ENCODE assay signal across 20 cellular contexts in the genomic region with DNA sequence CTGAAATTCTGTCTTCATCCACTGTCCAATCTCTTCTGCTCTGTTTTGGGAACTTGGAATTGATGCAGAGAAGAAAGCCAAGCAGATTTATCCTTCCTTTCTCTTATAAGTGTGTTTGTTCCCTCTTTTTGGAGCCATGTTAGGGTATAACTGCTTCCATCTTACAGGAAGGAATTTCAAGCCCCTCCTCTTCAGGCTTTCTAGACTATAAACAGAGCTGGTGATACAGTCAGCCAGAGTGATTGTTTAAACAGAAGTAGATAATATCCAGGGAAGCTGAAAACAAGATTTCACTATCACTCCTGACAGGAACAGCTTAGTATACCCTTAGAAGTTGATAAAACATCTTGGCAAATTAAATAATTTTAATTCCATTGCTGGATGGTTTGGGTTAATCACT.
A peak's percentile ranks its signal among the peaks of the same experiment; 100 is the strongest.
DNase-seq lines count a peak whose midpoint lies in the region; ATAC-seq and TF ChIP-seq lines count a peak whose summit lies in the region.
"Had no signal": no experiment of that assay in that cellular context is flagged by ENCODE, and none has a peak within 500 bp of the region (broad histone marks: within the 10 kb centered on the region; RNA-seq: fewer than 3 reads in every experiment).

No MANE protein-coding gene starts in this region.

- peaks cover 0 to 96% (median 45%) of the 10 kb centered on the region in 9 donors for H3K36me3 ChIP-seq in heart right ventricle
- peaks cover 14% of the 10 kb centered on the region for H3K36me3 ChIP-seq in rectal smooth muscle tissue (ENCODE audit: control insufficient read depth, insufficient read depth, low read length)
- H3K36me3 ChIP-seq in vagina, result peaks cover 0 to 63% of the 10 kb centered on the region in 2 donors

- in situ Hi-C loops in ACHN (cut with HindIII; ENCODE audit: low pct_ligation_motif_present, low pct_unique_long_range_greater_than_20kb, low sequenced_read_pairs), result no loop called here

- no peaks in the 10 kb centered on the region for H3K9me3 ChIP-seq in heart right ventricle
- no peaks in the 10 kb centered on the region for H3K9me3 ChIP-seq in vagina
- H3K9me3 ChIP-seq: BLaER1 treated with 17β-estradiol and CSF1 and Interleukin-3, amounts not matched to agents 10 nM and 100 nM; HAP-1 had no signal

- TF ChIP-seq CTCF in heart right ventricle (IDR thresholded peaks at IDR 0.05) (no peak), foreskin keratinocyte (conservative IDR thresholded peaks at IDR 0.05) (no peak), vagina (IDR thresholded peaks at IDR 0.05) (no peak)

- ATAC-seq in heart right ventricle (peak in 1 of 8 donors; percentile 10), Right ventricle myocardium inferior (no peak), foreskin keratinocyte (no peak)

- TF ChIP-seq POLR2A in vagina (IDR thresholded peaks at IDR 0.05), result no peak

- H3K4me1 ChIP-seq in heart right ventricle, result peaks cover 20 to 77% (median 51%) of the 10 kb centered on the region in 9 donors
- H3K4me1 ChIP-seq in foreskin keratinocyte, result peaks cover 25% of the 10 kb centered on the region
- peaks cover 41% of the 10 kb centered on the region for H3K4me1 ChIP-seq in rectal smooth muscle tissue (ENCODE audit: control insufficient read depth, insufficient read depth, low read length)
- H3K4me1 ChIP-seq in vagina, result peaks cover 31% of the 10 kb centered on the region
- H3K4me1 ChIP-seq: HAP-1 had no signal

- H3K27me3 ChIP-seq in heart right ventricle (no peaks in the 10 kb centered on the region), foreskin keratinocyte (no peaks in the 10 kb centered on the region), rectal smooth muscle tissue (ENCODE audit: control insufficient read depth, insufficient read depth, low read length) (no peaks in the 10 kb centered on the region), vagina (no peaks in the 10 kb centered on the region)
- H3K27me3 ChIP-seq: BLaER1 treated with 17β-estradiol and CSF1 and Interleukin-3, amounts not matched to agents 10 nM and 100 nM had no signal

- no peak overlapping the region for H3K9ac ChIP-seq in rectal smooth muscle tissue (ENCODE audit: low read length)
- H3K9ac ChIP-seq: BLaER1 treated with 17β-estradiol and CSF1 and Interleukin-3, amounts not matched to agents 10 nM and 100 nM had no signal

- DNase-seq in heart right ventricle (no peak), Right ventricle myocardium inferior (ENCODE audit: missing footprints) (no peak), foreskin keratinocyte (no peak), vagina (ENCODE audit: extremely low spot score in 2 of 2) (no peak), NCI-H1436 (lab: John Stamatoyannopoulos, UW) (no peak), ACHN (no peak), NCI-H446 (lab: John Stamatoyannopoulos, UW) (no peak)
- DNase-seq: activated CD4-positive, alpha-beta T cell treated with anti-CD3 and anti-CD28 coated beads, Interleukin-2, amount 50 U/mL, for 1 hour; activated CD8-positive, alpha-beta memory T cell treated with anti-CD3 and anti-CD28 coated beads, Interleukin-2, amount 50 U/mL, for 48 hours; aorta; head of caudate nucleus; KBM-7; midbrain; MV-4-11; NCI-H1930; NCI-H446 treated with DMSO at 0.1 percent for 48 hours; stimulated activated CD4-positive, alpha-beta T cell treated with anti-CD3 and anti-CD28 coated beads, Interleukin-2, amount 100 ng/mL, for 24 hours had no signal

- H3K4me3 ChIP-seq in heart right ventricle, result no peak overlapping the region
- H3K4me3 ChIP-seq in rectal smooth muscle tissue (ENCODE audit: low read length), result no peak overlapping the region
- H3K4me3 ChIP-seq in vagina, result no peak overlapping the region
- H3K4me3 ChIP-seq: BLaER1 treated with 17β-estradiol and CSF1 and Interleukin-3, amounts not matched to agents 10 nM and 100 nM; HAP-1 had no signal

- H3K27ac ChIP-seq in heart right ventricle, result peak overlapping the region; percentile 37 to 94 (median 87)
- peak overlapping the region; percentile 12 for H3K27ac ChIP-seq in foreskin keratinocyte
- H3K27ac ChIP-seq in rectal smooth muscle tissue (ENCODE audit: low read depth, low read length), result peak overlapping the region; percentile 97
- H3K27ac ChIP-seq in vagina, result peak overlapping the region; percentile 85
- H3K27ac ChIP-seq: BLaER1 treated with 17β-estradiol and CSF1 and Interleukin-3, amounts not matched to agents 10 nM and 100 nM had no signal

- intact Hi-C loops in heart right ventricle (cut with DNase I) (loop anchor here in 2 of 10 donors (5.0 kb wide), 1 partner anchor 47 kb away; no protein-coding TSS in a partner anchor), Right ventricle myocardium inferior (cut with DNase I) (no loop called here), vagina (cut with DNase I) (no loop called here)

Comparison
In these comparisons a context has a peak if more than half of its experiments do, and no peak if none do; other contexts are left out.
1. H3K27ac ChIP-seq: peak in every context shown above with its lines; median percentile 97 in rectal smooth muscle tissue; 87 in heart right ventricle; 85 in vagina; 12 in foreskin keratinocyte.